ENCODE assay signal across 9 cellular contexts in the genomic region with DNA sequence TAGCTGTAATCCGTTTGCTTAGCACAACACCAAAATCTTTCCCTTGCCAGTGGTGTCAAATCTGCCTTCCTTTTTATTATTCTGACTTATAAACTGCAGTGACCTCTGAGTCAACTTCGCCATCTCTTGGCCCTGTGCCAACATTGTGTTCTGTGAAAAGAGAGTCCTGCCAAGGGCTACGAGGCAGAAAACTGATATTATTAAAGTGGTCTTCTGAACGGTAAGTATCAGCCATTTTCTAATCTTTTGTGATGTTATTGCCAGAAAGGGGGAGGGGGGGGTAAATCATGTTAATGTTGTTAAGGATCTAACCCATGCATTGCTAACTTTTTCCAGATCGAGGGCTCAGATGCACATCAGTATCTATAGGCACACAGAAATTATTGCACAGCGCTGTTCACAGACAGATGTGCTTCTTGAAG.
A peak's percentile ranks its signal among the peaks of the same experiment; 100 is the strongest.
DNase-seq lines count a peak whose midpoint lies in the region; ATAC-seq and FAIRE-seq lines count a peak whose summit lies in the region.
"Had no signal": no experiment of that assay in that cellular context is flagged by ENCODE, and none has a peak within 500 bp of the region (broad histone marks: within the 10 kb centered on the region; RNA-seq: fewer than 3 reads in every experiment).

No MANE protein-coding gene starts in this region.

- no peak for FAIRE-seq in HTR-8/SVneo (lab: Jason Lieb, UNC)

- DNase-seq in HT-29 (ENCODE audit: low spot score), result peak; percentile 43
- peak; percentile 78 for DNase-seq in SK-MEL-5 (ENCODE audit: low read depth, low spot score)
- DNase-seq in glomerular endothelial cell (ENCODE audit: extremely low read depth, low read depth, low spot score), result peak; percentile 54
- DNase-seq in posterior cingulate gyrus, result peak in 7 of 10 donors; percentile 21 to 85 (median 41)
- no peak for DNase-seq in KG1 (lab: John Stamatoyannopoulos, UW)
- DNase-seq in T-helper 9 cell, result no peak
- DNase-seq in HTR-8/SVneo (ENCODE audit: insufficient read length, low spot score), result no peak
- DNase-seq: activated T-cell treated with anti-CD3 and anti-CD28 coated beads, Interleukin-2, amount 50 U/mL, for 4 hours had no signal

- in situ Hi-C loops in SK-MEL-5 (cut with HindIII; ENCODE audit: low pct_unique_long_range_greater_than_20kb, low sequenced_read_pairs), result no loop called here

- ATAC-seq in HG02798 (IDR thresholded peaks at IDR 0.05; ENCODE audit: poor library complexity, unreplicated experiment), result no peak
- ATAC-seq: activated T-cell treated with anti-CD3 and anti-CD28 coated beads, Interleukin-2, amount 50 U/mL, for 4 hours had no signal

- intact Hi-C loops in posterior cingulate gyrus (cut with DNase I), result loop anchor here (5.0 kb wide), 1 partner anchor 122 kb away; a partner anchor contains a TSS

Comparison
In these comparisons a context has a peak if more than half of its experiments do, and no peak if none do; other contexts are left out.
1. DNase-seq: peak in HT-29 (single experiment), SK-MEL-5 (single experiment), glomerular endothelial cell (single experiment) and posterior cingulate gyrus (7 of 10); none in KG1 (single experiment), T-helper 9 cell (single experiment) and HTR-8/SVneo (single experiment).